In genomic region chr20:13222319-13222716, GRCh38 we compare ENCODE assay signal across 7 cellular contexts. TPM values are rescaled to one million over a fixed set of nuclear protein-coding genes. Genes with fewer than 3 reads are reported as not detected.
DNase-seq lines count a peak whose midpoint lies in the region; ATAC-seq and TF ChIP-seq lines count a peak whose summit lies in the region.

No MANE protein-coding gene starts in this region.

- H3K4me1 Mint-ChIP-seq in activated CD8-positive, alpha-beta T cell treated with anti-CD3 and anti-CD28 coated beads, Interleukin-2, amount 10 ng/mL, durations not matched to agents 7 days and 5 days (ENCODE audit: low read depth) = peaks cover 28% of the 10 kb centered on the region

- H3K9me3 Mint-ChIP-seq in activated CD8-positive, alpha-beta T cell treated with anti-CD3 and anti-CD28 coated beads, Interleukin-2, amount 10 ng/mL, durations not matched to agents 7 days and 5 days (ENCODE audit: insufficient read depth) = peaks cover 11% of the 10 kb centered on the region

- TF ChIP-seq CTCF in HCT116 (IDR thresholded peaks at IDR 0.05 in 2 of 3, conservative IDR thresholded peaks at IDR 0.05 in 1 of 3; ENCODE audit: borderline replicate concordance in 1 of 3, insufficient read depth in 1 of 3, low read depth in 2 of 3, low read length in 2 of 3) (no peak), uterus (IDR thresholded peaks at IDR 0.05) (no peak)

- RAD21 ChIA-PET in HCT116 (lab: Charles Lee; ENCODE audit: low non-redundant PET in 1 of 2, low total read pairs in 2 of 2, uncharacterized antibody in 2 of 2, unreplicated experiment in 2 of 2) = no interaction called here

- H3K9ac ChIP-seq in HCT116 (ENCODE audit: low read length) = no peak overlapping the region

- no peaks in the 10 kb centered on the region for H4K20me1 ChIP-seq in HCT116 (ENCODE audit: insufficient read depth)

- POLR2A ChIA-PET in HCT116 (lab: Charles Lee) = no interaction called here
- POLR2A ChIA-PET in activated CD8-positive, alpha-beta T cell treated with anti-CD3 and anti-CD28 coated beads, Interleukin-2, amount 10 ng/mL, durations not matched to agents 7 days and 5 days (lab: Charles Lee) = interaction anchor here (0.8 kb wide), 1 partner anchor 9 kb away, joined by 3 read pairs; no protein-coding TSS in a partner anchor

- CTCF ChIA-PET in HCT116 (lab: Charles Lee) = no interaction called here
- CTCF ChIA-PET in activated CD8-positive, alpha-beta T cell treated with anti-CD3 and anti-CD28 coated beads, Interleukin-2, amount 10 ng/mL, durations not matched to agents 7 days and 5 days (lab: Charles Lee) = interaction anchor here (1.0 to 2.4 kb wide), 3 partner anchors 25 to 40 kb away, joined by 6 to 8 read pairs (median 7); no protein-coding TSS in a partner anchor

- intact Hi-C loops in HCT116 (cut with micrococcal nuclease) = no loop called here
- intact Hi-C loops in uterus (cut with DNase I; ENCODE audit: low total_unique reads) = no loop called here

- H3K27me3 Mint-ChIP-seq in activated CD8-positive, alpha-beta T cell treated with anti-CD3 and anti-CD28 coated beads, Interleukin-2, amount 10 ng/mL, durations not matched to agents 7 days and 5 days (ENCODE audit: low read depth) = peaks cover 39% of the 10 kb centered on the region

- BruUV-seq in HCT116 (replicated peaks; lab: Mats Ljungman, UMichigan) = no TSS peak

- TF ChIP-seq POLR2A in HCT116 (IDR thresholded peaks at IDR 0.05; ENCODE audit: borderline replicate concordance, extremely low read depth, insufficient read depth, insufficient read length) (no peak), uterus (IDR thresholded peaks at IDR 0.05) (no peak)

- no peak overlapping the region for H2AFZ ChIP-seq in HCT116 (ENCODE audit: low read depth, low read length, poor library complexity, severe bottlenecking)

- H3K4me3 ChIP-seq in HCT116 (replicated peaks in 1 of 2; ENCODE audit: low read depth in 1 of 2, low read length in 2 of 2) (peak overlapping the region; percentile 44 to 62; a peak in 3 of 4 replicates), skin epidermis (peak overlapping the region; percentile 31 to 62 (median 40)), uterus (no peak overlapping the region)

- H3K27ac ChIP-seq in HCT116 (ENCODE audit: low read depth, low read length) (no peak overlapping the region), skin epidermis (peak overlapping the region in 3 of 21 experiments; percentile 28 to 71 (median 49)), uterus (no peak overlapping the region)

- H3K9me2 ChIP-seq in HCT116 (ENCODE audit: insufficient read depth) = no peaks in the 10 kb centered on the region

- H3K4me1 ChIP-seq in HCT116 (ENCODE audit: control insufficient read depth in 1 of 2, insufficient read depth in 2 of 2, low read length in 2 of 2) = peaks cover 4 to 11% of the 10 kb centered on the region in 2 experiments; a peak in 3 of 4 replicates
- peaks cover 0 to 6% of the 10 kb centered on the region in 2 donors for H3K4me1 ChIP-seq in uterus

- DNase-seq in HCT116 (ENCODE audit: low read depth, low spot score) = no peak
- DNase-seq in activated CD8-positive, alpha-beta T cell treated with anti-CD3 and anti-CD28 coated beads, Interleukin-2, amount 10 ng/mL, durations not matched to agents 7 days and 5 days = no peak
- DNase-seq in iPS-NIHi7 (ENCODE audit: extremely low spot score) = peak; percentile 18
- DNase-seq in inferior parietal cortex (ENCODE audit: extremely low spot score) = no peak
- DNase-seq in uterus = no peak

- H3K79me2 ChIP-seq in HCT116 (ENCODE audit: insufficient read depth, low read length) = no peaks in the 10 kb centered on the region

- peak overlapping the region; percentile 75 for H3K27ac Mint-ChIP-seq in activated CD8-positive, alpha-beta T cell treated with anti-CD3 and anti-CD28 coated beads, Interleukin-2, amount 10 ng/mL, durations not matched to agents 7 days and 5 days

- no peaks in the 10 kb centered on the region for H3K9me3 ChIP-seq in HCT116 (ENCODE audit: control insufficient read depth in 1 of 2, insufficient read depth in 1 of 2, low read depth in 1 of 2, low read length in 2 of 2)
- H3K9me3 ChIP-seq in uterus = no peaks in the 10 kb centered on the region

- peak overlapping the region; percentile 87 for H3K4me2 ChIP-seq in HCT116 (ENCODE audit: low read length)

- peak overlapping the region; percentile 81 for H3K4me3 Mint-ChIP-seq in activated CD8-positive, alpha-beta T cell treated with anti-CD3 and anti-CD28 coated beads, Interleukin-2, amount 10 ng/mL, durations not matched to agents 7 days and 5 days

- H3K27me3 ChIP-seq in HCT116 (ENCODE audit: insufficient read depth, low read length) = peaks cover 42% of the 10 kb centered on the region
- H3K27me3 ChIP-seq in uterus = no peaks in the 10 kb centered on the region

- no peak for TF ChIP-seq RAD21 in HCT116 (IDR thresholded peaks at IDR 0.05; ENCODE audit: low read depth)

- no peak for ATAC-seq in HCT116
- ATAC-seq in activated CD8-positive, alpha-beta T cell treated with anti-CD3 and anti-CD28 coated beads, Interleukin-2, amount 10 ng/mL, durations not matched to agents 7 days and 5 days = no peak
- no peak for ATAC-seq in GM18511 (IDR thresholded peaks at IDR 0.05; ENCODE audit: unreplicated experiment)

- peaks cover 10% of the 10 kb centered on the region for H3K36me3 Mint-ChIP-seq in activated CD8-positive, alpha-beta T cell treated with anti-CD3 and anti-CD28 coated beads, Interleukin-2, amount 10 ng/mL, durations not matched to agents 7 days and 5 days (ENCODE audit: low read depth)

- no peaks in the 10 kb centered on the region for H3K36me3 ChIP-seq in HCT116 (ENCODE audit: control insufficient read depth in 1 of 2, insufficient read depth in 2 of 2, low read length in 2 of 2)
- no peaks in the 10 kb centered on the region for H3K36me3 ChIP-seq in uterus

TF ChIP-seq in HCT116, 20 proteins besides CTCF, POLR2A, EP300 and RAD21:
- no peak for TF ChIP-seq CBX3 (IDR thresholded peaks at IDR 0.05; ENCODE audit: low read depth)
- TF ChIP-seq SRF (IDR thresholded peaks at IDR 0.05; ENCODE audit: low read depth) = no peak
- no peak for TF ChIP-seq ELF1 (IDR thresholded peaks at IDR 0.05; ENCODE audit: borderline replicate concordance, low read depth)
- no peak for TF ChIP-seq EGR1 (IDR thresholded peaks at IDR 0.05; ENCODE audit: low read depth)

RNA-seq across cellular contexts. Expression of gene ISM1, which starts 1.2 kb away (rescaled TPM):
- total RNA-seq in HCT116 (2021; ENCODE audit: unreplicated experiment) (0.37 TPM), uterus (1 to 10 TPM in 2 of 4 donors, under 1 TPM in 1, not detected in 1; 0.49 to 6.2 (median 2.3) TPM)
- polyA plus RNA-seq in HCT116 (2012) = 0.29 and 0.34 TPM in 2 replicates
- total RNA-seq in activated CD8-positive, alpha-beta T cell treated with anti-CD3 and anti-CD28 coated beads, Interleukin-2, amount 10 ng/mL, durations not matched to agents 7 days and 5 days = 1 to 10 TPM; 2.9 to 3.7 TPM

Comparison
In these comparisons a context has a peak if more than half of its experiments do, and no peak if none do; other contexts are left out.
1. H3K4me3 ChIP-seq: peak in HCT116 (2 of 2) and skin epidermis (7 of 7); none in uterus (0 of 2).